ENCODE assay signal across 17 cellular contexts in genomic region chr13:71148391-71148790, GRCh38.
A peak's percentile ranks its signal among the peaks of the same experiment; 100 is the strongest.
DNase-seq lines count a peak whose midpoint lies in the region; ATAC-seq, FAIRE-seq and TF ChIP-seq lines count a peak whose summit lies in the region.
"Had no signal": no experiment of that assay in that cellular context is flagged by ENCODE, and none has a peak within 500 bp of the region (broad histone marks: within the 10 kb centered on the region; RNA-seq: fewer than 3 reads in every experiment).

No MANE protein-coding gene starts in this region.

- FAIRE-seq in small intestine (lab: Jason Lieb, UNC), result no peak
- FAIRE-seq: HepG2 had no signal

- H3K27me3 ChIP-seq in Panc1 (ENCODE audit: control insufficient read depth, insufficient read depth, low read length), result no peaks in the 10 kb centered on the region
- no peaks in the 10 kb centered on the region for H3K27me3 ChIP-seq in small intestine (ENCODE audit: control insufficient read depth in 2 of 2, insufficient read depth in 2 of 2, low read length in 2 of 2)
- H3K27me3 ChIP-seq in esophagus muscularis mucosa, result no peaks in the 10 kb centered on the region

- H3K36me3 ChIP-seq in Panc1 (ENCODE audit: control insufficient read depth, insufficient read depth, low read length), result no peaks in the 10 kb centered on the region
- H3K36me3 ChIP-seq in small intestine (ENCODE audit: control insufficient read depth in 2 of 2, insufficient read depth in 2 of 2, low read length in 2 of 2), result no peaks in the 10 kb centered on the region
- H3K36me3 ChIP-seq in esophagus muscularis mucosa, result no peaks in the 10 kb centered on the region

- POLR2A ChIA-PET in Panc1 (lab: Charles Lee), result no interaction called here

- TF ChIP-seq CTCF in Panc1 (IDR thresholded peaks at IDR 0.05) (no peak), esophagus muscularis mucosa (IDR thresholded peaks at IDR 0.05) (no peak)

- H3K4me1 ChIP-seq in Panc1 (ENCODE audit: control insufficient read depth, insufficient read depth, low read length) (no peaks in the 10 kb centered on the region; the same call in 1 of the 2 replicates), small intestine (ENCODE audit: control insufficient read depth in 2 of 2, insufficient read depth in 1 of 2, low read depth in 1 of 2, low read length in 1 of 2) (no peaks in the 10 kb centered on the region), esophagus muscularis mucosa (no peaks in the 10 kb centered on the region)

- DNase-seq in NCI-H1105 treated with DMSO at 0.1 percent for 48 hours (lab: John Stamatoyannopoulos, UW) (peak; percentile 35), NCI-H1105 (lab: John Stamatoyannopoulos, UW) (no peak), NCI-H69 (lab: John Stamatoyannopoulos, UW) (peak; percentile 74), Panc1 (ENCODE audit: low read depth, low spot score) (no peak), small intestine (peak; percentile 2), NCI-H2029 (lab: John Stamatoyannopoulos, UW) (no peak), NCI-H446 (lab: John Stamatoyannopoulos, UW) (no peak), esophagus muscularis mucosa (ENCODE audit: extremely low spot score) (no peak)
- DNase-seq: 8988T, KBM-7, MV-4-11, NCI-H1436 treated with DMSO at 0.1 percent for 48 hours, SW 1271, T-helper 2 cell had no signal

- 16 to 24% (median 18%) methylated on average over 1 of the region's 1 CpG for WGBS in small intestine, 3 donors
- WGBS in esophagus muscularis mucosa, result 28% methylated on average over 1 of the region's 1 CpG

- BruUV-seq in Panc1 (replicated peaks; lab: Mats Ljungman, UMichigan), result no TSS peak

- CTCF ChIA-PET in Panc1 (lab: Charles Lee), result no interaction called here

- no peaks in the 10 kb centered on the region for H3K9me3 ChIP-seq in Panc1 (ENCODE audit: control insufficient read depth, insufficient read depth, low read depth, low read length)
- no peaks in the 10 kb centered on the region for H3K9me3 ChIP-seq in small intestine (ENCODE audit: control insufficient read depth, low read depth)
- H3K9me3 ChIP-seq in esophagus muscularis mucosa, result no peaks in the 10 kb centered on the region

- H3K27ac ChIP-seq in Panc1 (ENCODE audit: low read length), result peak overlapping the region; percentile 23; the same call in 1 of the 2 replicates
- H3K27ac ChIP-seq in small intestine (ENCODE audit: low read depth in 1 of 2, low read length in 1 of 2), result no peak overlapping the region
- H3K27ac ChIP-seq in esophagus muscularis mucosa (replicated peaks in 1 of 4), result no peak overlapping the region

- no peak overlapping the region for H3K4me3 ChIP-seq in Panc1 (ENCODE audit: low read depth in 2 of 2, low read length in 2 of 2)
- no peak overlapping the region for H3K4me3 ChIP-seq in small intestine (ENCODE audit: low read depth in 1 of 2, low read length in 2 of 2)
- no peak overlapping the region for H3K4me3 ChIP-seq in esophagus muscularis mucosa
- H3K4me3 ChIP-seq: GM23338 had no signal

- in situ Hi-C loops in Panc1 (cut with HindIII; ENCODE audit: low pct_unique_long_range_greater_than_20kb, low sequenced_read_pairs), result no loop called here

- intact Hi-C loops in Panc1 (cut with micrococcal nuclease; ENCODE audit: unreplicated experiment) (no loop called here), esophagus muscularis mucosa (cut with DNase I) (no loop called here)

- no peak for TF ChIP-seq POLR2A in esophagus muscularis mucosa (IDR thresholded peaks at IDR 0.05; ENCODE audit: low read depth)

- ATAC-seq in Panc1, result no peak
- ATAC-seq: GM23338, HCT116, HepG2 had no signal

- no peak for TF ChIP-seq EP300 in esophagus muscularis mucosa (IDR thresholded peaks at IDR 0.05)

Comparison
In these comparisons a context has a peak if more than half of its experiments do, and no peak if none do; other contexts are left out.
1. DNase-seq: peak in NCI-H1105 treated with DMSO at 0.1 percent for 48 hours (single experiment), NCI-H69 (single experiment) and small intestine (single experiment); none in NCI-H1105 (single experiment), Panc1 (single experiment), NCI-H2029 (single experiment), NCI-H446 (0 of 2) and esophagus muscularis mucosa (single experiment).